ENCODE assay signal across 15 cellular contexts in the genomic region with DNA sequence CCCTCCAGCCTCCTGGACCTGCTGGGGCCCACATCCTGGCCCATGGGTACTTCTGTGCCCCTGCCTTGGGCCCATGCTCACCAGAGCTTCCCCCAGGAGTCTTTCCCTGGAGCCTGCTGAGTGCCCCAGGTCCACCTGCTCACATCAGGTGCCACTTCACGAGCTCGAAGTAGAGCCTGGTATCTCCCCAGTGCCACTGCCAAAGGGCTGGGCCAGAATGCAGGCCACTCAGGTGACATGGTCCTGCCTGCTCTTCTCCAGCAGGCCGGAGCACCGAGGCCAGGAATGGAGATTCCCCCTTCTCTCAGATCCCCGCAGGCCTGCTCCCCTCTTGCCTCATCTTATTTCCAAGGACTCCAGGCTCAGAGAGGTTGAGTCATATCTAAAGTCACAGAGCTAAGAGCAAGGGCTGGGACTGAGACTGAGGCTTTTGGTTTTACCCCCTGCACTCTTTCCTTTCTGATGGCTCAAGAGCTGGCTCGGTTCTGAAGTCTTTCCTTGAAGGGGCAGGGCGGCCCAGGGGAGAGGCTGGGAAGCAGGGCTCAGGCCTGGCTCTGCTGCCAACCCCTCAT.
DNase-seq lines count a peak whose midpoint lies in the region; ATAC-seq and TF ChIP-seq lines count a peak whose summit lies in the region.
"Had no signal": no experiment of that assay in that cellular context is flagged by ENCODE, and none has a peak within 500 bp of the region (broad histone marks: within the 10 kb centered on the region; RNA-seq: fewer than 3 reads in every experiment).

No MANE protein-coding gene starts in this region.

- H3K36me3 Mint-ChIP-seq in activated T-helper 17 cell treated with anti-CD3 and anti-CD28 coated beads, Interleukin-2, amount 50 U/mL, for 72 hours (ENCODE audit: low read depth): no peaks in the 10 kb centered on the region

- peak in 1 of 2 donors; percentile 2 for TF ChIP-seq RAD21 in liver (IDR thresholded peaks at IDR 0.05)

- intact Hi-C loops in left ventricle myocardium inferior (cut with micrococcal nuclease) (no loop called here), cardiac septum (cut with DNase I) (no loop called here)

- no peak overlapping the region for H3K4me3 ChIP-seq in left ventricle myocardium inferior
- no peak overlapping the region for H3K4me3 ChIP-seq in liver (ENCODE audit: low read depth in 1 of 3, low read length in 3 of 3)
- no peak overlapping the region for H3K4me3 ChIP-seq in upper lobe of left lung
- H3K4me3 ChIP-seq in BE2C (ENCODE audit: low read depth, low read length): no peak overlapping the region

- TF ChIP-seq CTCF in left ventricle myocardium inferior (IDR thresholded peaks at IDR 0.05; ENCODE audit: borderline replicate concordance) (no peak), liver (IDR thresholded peaks at IDR 0.05; ENCODE audit: low read depth, low read length, missing input control) (no peak), upper lobe of left lung (IDR thresholded peaks at IDR 0.05) (no peak), BE2C (IDR thresholded peaks at IDR 0.05; ENCODE audit: low read depth, low read length) (no peak)

- H3K4me1 Mint-ChIP-seq in activated T-helper 17 cell treated with anti-CD3 and anti-CD28 coated beads, Interleukin-2, amount 50 U/mL, for 72 hours: peaks cover 12% of the 10 kb centered on the region

- WGBS in liver: 91% methylated on average over 7 of the region's 7 CpGs
- 86 to 87% methylated on average over 5 to 7 of the region's 7 CpGs for WGBS in upper lobe of left lung, 2 donors

- H3K9me3 Mint-ChIP-seq in activated T-helper 17 cell treated with anti-CD3 and anti-CD28 coated beads, Interleukin-2, amount 50 U/mL, for 72 hours: no peaks in the 10 kb centered on the region
- H3K9me3 Mint-ChIP-seq: naive thymus-derived CD8-positive, alpha-beta T cell; stimulated activated naive CD8-positive, alpha-beta T cell treated with anti-CD3 and anti-CD28 coated beads, Interleukin-15, Interleukin-2, amounts not matched to agents 100 ng/mL and 50 ng/mL, for 24 hours had no signal

- peak overlapping the region; percentile 74 for H3K27ac Mint-ChIP-seq in activated T-helper 17 cell treated with anti-CD3 and anti-CD28 coated beads, Interleukin-2, amount 50 U/mL, for 72 hours
- H3K27ac Mint-ChIP-seq: naive thymus-derived CD8-positive, alpha-beta T cell; stimulated activated naive CD8-positive, alpha-beta T cell treated with anti-CD3 and anti-CD28 coated beads, Interleukin-15, Interleukin-2, amounts not matched to agents 100 ng/mL and 50 ng/mL, for 24 hours had no signal

- H3K4me1 ChIP-seq in left ventricle myocardium inferior: peaks cover 97% of the 10 kb centered on the region
- peaks cover 15 to 42% (median 33%) of the 10 kb centered on the region in 4 donors for H3K4me1 ChIP-seq in liver (ENCODE audit: control insufficient read depth in 4 of 4, insufficient read depth in 4 of 4, low read length in 3 of 4)
- H3K4me1 ChIP-seq in upper lobe of left lung: peaks cover 33 to 75% (median 49%) of the 10 kb centered on the region in 4 donors
- peaks cover 25% of the 10 kb centered on the region for H3K4me1 ChIP-seq in BE2C

- no peaks in the 10 kb centered on the region for H3K36me3 ChIP-seq in left ventricle myocardium inferior
- no peaks in the 10 kb centered on the region for H3K36me3 ChIP-seq in liver (ENCODE audit: control insufficient read depth in 4 of 4, insufficient read depth in 3 of 4, low read depth in 1 of 4, low read length in 3 of 4)
- H3K36me3 ChIP-seq in upper lobe of left lung: no peaks in the 10 kb centered on the region
- no peaks in the 10 kb centered on the region for H3K36me3 ChIP-seq in BE2C

- TF ChIP-seq POLR2A in upper lobe of left lung (IDR thresholded peaks at IDR 0.05): no peak

- H3K27ac ChIP-seq in left ventricle myocardium inferior (replicated peaks) (peak overlapping the region; percentile 89), liver (ENCODE audit: low read depth in 1 of 2, low read length in 2 of 2) (peak overlapping the region; percentile 2 to 77), upper lobe of left lung (peak overlapping the region; percentile 46 to 52 (median 50))

- no peaks in the 10 kb centered on the region for H3K27me3 Mint-ChIP-seq in activated T-helper 17 cell treated with anti-CD3 and anti-CD28 coated beads, Interleukin-2, amount 50 U/mL, for 72 hours
- H3K27me3 Mint-ChIP-seq: stimulated activated naive CD8-positive, alpha-beta T cell treated with anti-CD3 and anti-CD28 coated beads, Interleukin-15, Interleukin-2, amounts not matched to agents 100 ng/mL and 50 ng/mL, for 24 hours had no signal

- DNase-seq in left ventricle myocardium inferior: no peak
- no peak for DNase-seq in cardiac septum (ENCODE audit: low spot score)
- DNase-seq in upper lobe of left lung: no peak
- no peak for DNase-seq in BE2C
- no peak for DNase-seq in COR-L47 (lab: John Stamatoyannopoulos, UW)
- no peak for DNase-seq in activated effector memory CD4-positive, alpha-beta T cell treated with anti-CD3 and anti-CD28 coated beads, Interleukin-2, amount 50 U/mL, for 16 hours
- DNase-seq: activated CD4-positive, CD25-positive, alpha-beta regulatory T cell; central memory CD4-positive, alpha-beta T cell; effector CD4-positive, alpha-beta T cell; naive thymus-derived CD8-positive, alpha-beta T cell; NCI-H146; NCI-H2227 treated with DMSO at 0.1 percent for 48 hours had no signal

- ATAC-seq in activated T-helper 17 cell treated with anti-CD3 and anti-CD28 coated beads, Interleukin-2, amount 50 U/mL, for 72 hours (replicated peaks): peak; percentile 24
- ATAC-seq in upper lobe of left lung (ENCODE audit: low FRiP score in 2 of 2): no peak
- ATAC-seq: naive thymus-derived CD8-positive, alpha-beta T cell had no signal

- no peak overlapping the region for H3K4me3 Mint-ChIP-seq in activated T-helper 17 cell treated with anti-CD3 and anti-CD28 coated beads, Interleukin-2, amount 50 U/mL, for 72 hours
- H3K4me3 Mint-ChIP-seq: naive thymus-derived CD8-positive, alpha-beta T cell; stimulated activated naive CD8-positive, alpha-beta T cell treated with anti-CD3 and anti-CD28 coated beads, Interleukin-15, Interleukin-2, amounts not matched to agents 100 ng/mL and 50 ng/mL, for 24 hours had no signal

- H3K9ac ChIP-seq in liver (ENCODE audit: low read depth in 1 of 2, low read length in 2 of 2): no peak overlapping the region

- H3K9me3 ChIP-seq in left ventricle myocardium inferior (replicated peaks) (no peaks in the 10 kb centered on the region), liver (ENCODE audit: control insufficient read depth in 4 of 4, low read length in 3 of 4) (no peaks in the 10 kb centered on the region), upper lobe of left lung (no peaks in the 10 kb centered on the region), BE2C (no peaks in the 10 kb centered on the region)

- TF ChIP-seq EP300 in upper lobe of left lung (IDR thresholded peaks at IDR 0.05): no peak

- H3K27me3 ChIP-seq in left ventricle myocardium inferior (ENCODE audit: low read depth): no peaks in the 10 kb centered on the region
- no peaks in the 10 kb centered on the region for H3K27me3 ChIP-seq in liver (ENCODE audit: control insufficient read depth in 4 of 4, insufficient read depth in 4 of 4, low read length in 3 of 4)
- no peaks in the 10 kb centered on the region for H3K27me3 ChIP-seq in upper lobe of left lung
- H3K27me3 ChIP-seq in BE2C: no peaks in the 10 kb centered on the region

TF ChIP-seq in liver, 16 proteins besides CTCF, POLR2A, EP300 and RAD21 (continues in another document):
- TF ChIP-seq HNF4A (conservative IDR thresholded peaks at IDR 0.05) (no peak), FOXA2 (IDR thresholded peaks at IDR 0.05) (no peak), FOXA1 (IDR thresholded peaks at IDR 0.05) (no peak), SP1 (IDR thresholded peaks at IDR 0.05) (no peak), EGR1 (IDR thresholded peaks at IDR 0.05; ENCODE audit: low read depth in 2 of 2) (no peak), YY1 (IDR thresholded peaks at IDR 0.05) (no peak), RXRA (IDR thresholded peaks at IDR 0.05) (no peak)
- TF ChIP-seq, protein P1, sequence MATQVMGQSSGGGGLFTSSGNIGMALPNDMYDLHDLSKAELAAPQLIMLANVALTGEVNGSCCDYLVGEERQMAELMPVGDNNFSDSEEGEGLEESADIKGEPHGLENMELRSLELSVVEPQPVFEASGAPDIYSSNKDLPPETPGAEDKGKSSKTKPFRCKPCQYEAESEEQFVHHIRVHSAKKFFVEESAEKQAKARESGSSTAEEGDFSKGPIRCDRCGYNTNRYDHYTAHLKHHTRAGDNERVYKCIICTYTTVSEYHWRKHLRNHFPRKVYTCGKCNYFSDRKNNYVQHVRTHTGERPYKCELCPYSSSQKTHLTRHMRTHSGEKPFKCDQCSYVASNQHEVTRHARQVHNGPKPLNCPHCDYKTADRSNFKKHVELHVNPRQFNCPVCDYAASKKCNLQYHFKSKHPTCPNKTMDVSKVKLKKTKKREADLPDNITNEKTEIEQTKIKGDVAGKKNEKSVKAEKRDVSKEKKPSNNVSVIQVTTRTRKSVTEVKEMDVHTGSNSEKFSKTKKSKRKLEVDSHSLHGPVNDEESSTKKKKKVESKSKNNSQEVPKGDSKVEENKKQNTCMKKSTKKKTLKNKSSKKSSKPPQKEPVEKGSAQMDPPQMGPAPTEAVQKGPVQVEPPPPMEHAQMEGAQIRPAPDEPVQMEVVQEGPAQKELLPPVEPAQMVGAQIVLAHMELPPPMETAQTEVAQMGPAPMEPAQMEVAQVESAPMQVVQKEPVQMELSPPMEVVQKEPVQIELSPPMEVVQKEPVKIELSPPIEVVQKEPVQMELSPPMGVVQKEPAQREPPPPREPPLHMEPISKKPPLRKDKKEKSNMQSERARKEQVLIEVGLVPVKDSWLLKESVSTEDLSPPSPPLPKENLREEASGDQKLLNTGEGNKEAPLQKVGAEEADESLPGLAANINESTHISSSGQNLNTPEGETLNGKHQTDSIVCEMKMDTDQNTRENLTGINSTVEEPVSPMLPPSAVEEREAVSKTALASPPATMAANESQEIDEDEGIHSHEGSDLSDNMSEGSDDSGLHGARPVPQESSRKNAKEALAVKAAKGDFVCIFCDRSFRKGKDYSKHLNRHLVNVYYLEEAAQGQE (IDR thresholded peaks at IDR 0.05): no peak
- TF ChIP-seq, protein P2, sequence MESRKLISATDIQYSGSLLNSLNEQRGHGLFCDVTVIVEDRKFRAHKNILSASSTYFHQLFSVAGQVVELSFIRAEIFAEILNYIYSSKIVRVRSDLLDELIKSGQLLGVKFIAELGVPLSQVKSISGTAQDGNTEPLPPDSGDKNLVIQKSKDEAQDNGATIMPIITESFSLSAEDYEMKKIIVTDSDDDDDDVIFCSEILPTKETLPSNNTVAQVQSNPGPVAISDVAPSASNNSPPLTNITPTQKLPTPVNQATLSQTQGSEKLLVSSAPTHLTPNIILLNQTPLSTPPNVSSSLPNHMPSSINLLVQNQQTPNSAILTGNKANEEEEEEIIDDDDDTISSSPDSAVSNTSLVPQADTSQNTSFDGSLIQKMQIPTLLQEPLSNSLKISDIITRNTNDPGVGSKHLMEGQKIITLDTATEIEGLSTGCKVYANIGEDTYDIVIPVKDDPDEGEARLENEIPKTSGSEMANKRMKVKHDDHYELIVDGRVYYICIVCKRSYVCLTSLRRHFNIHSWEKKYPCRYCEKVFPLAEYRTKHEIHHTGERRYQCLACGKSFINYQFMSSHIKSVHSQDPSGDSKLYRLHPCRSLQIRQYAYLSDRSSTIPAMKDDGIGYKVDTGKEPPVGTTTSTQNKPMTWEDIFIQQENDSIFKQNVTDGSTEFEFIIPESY (IDR thresholded peaks at IDR 0.05): no peak
